17 cellular contexts compared by ENCODE assay signal in genomic region chr17:57326348-57326747, GRCh38.
"Had no signal": no experiment of that assay in that cellular context is flagged by ENCODE, and none has a peak within 500 bp of the region (broad histone marks: within the 10 kb centered on the region; RNA-seq: fewer than 3 reads in every experiment).

No MANE protein-coding gene starts in this region.

- H3K9me3 Mint-ChIP-seq: activated CD4-positive, alpha-beta memory T cell treated with anti-CD3 and anti-CD28 coated beads, Interleukin-2, amount 10 ng/mL, durations not matched to agents 7 days and 5 days; activated naive CD4-positive, alpha-beta T cell treated with anti-CD3 and anti-CD28 coated beads, Interleukin-2, amount 10 ng/mL, durations not matched to agents 7 days and 5 days; naive thymus-derived CD8-positive, alpha-beta T cell; T-helper 2 cell treated with Interferon-gamma antibody and Interleukin-4, amounts not matched to agents 5 μg/mL and 100 μg/mL, for 36 hours had no signal

- H3K4me3 Mint-ChIP-seq: activated CD4-positive, alpha-beta memory T cell treated with anti-CD3 and anti-CD28 coated beads, Interleukin-2, amount 10 ng/mL, durations not matched to agents 7 days and 5 days; activated CD4-positive, alpha-beta T cell treated with anti-CD3 and anti-CD28 coated beads for 36 hours; activated CD8-positive, alpha-beta memory T cell treated with anti-CD3 and anti-CD28 coated beads, Interleukin-2, amount 10 ng/mL, durations not matched to agents 7 days and 5 days; activated naive CD4-positive, alpha-beta T cell treated with anti-CD3 and anti-CD28 coated beads, Interleukin-2, amount 10 ng/mL, durations not matched to agents 7 days and 5 days; naive thymus-derived CD8-positive, alpha-beta T cell; T-helper 2 cell treated with Interferon-gamma antibody and Interleukin-4, amounts not matched to agents 5 μg/mL and 100 μg/mL, for 36 hours had no signal

- DNase-seq: activated CD4-positive, alpha-beta memory T cell treated with anti-CD3 and anti-CD28 coated beads, Interleukin-2, amount 10 ng/mL, durations not matched to agents 7 days and 5 days; activated CD8-positive, alpha-beta memory T cell treated with anti-CD3 and anti-CD28 coated beads, Interleukin-2, amount 10 ng/mL, durations not matched to agents 7 days and 5 days; activated effector memory CD4-positive, alpha-beta T cell treated with Interleukin-2 at 50 U/mL for 16 hours; activated naive CD4-positive, alpha-beta T cell treated with anti-CD3 and anti-CD28 coated beads, Interleukin-2, amount 10 ng/mL, durations not matched to agents 7 days and 5 days; activated T-cell treated with anti-CD3 and anti-CD28 coated beads, Interleukin-2, amount 50 U/mL, for 1 hour; dermis blood vessel endothelial cell; effector memory CD4-positive, alpha-beta T cell; mesenchymal stem cell; naive thymus-derived CD8-positive, alpha-beta T cell; pancreas; stimulated activated CD4-positive, alpha-beta T cell treated with anti-CD3 and anti-CD28 coated beads, Interleukin-12 subunit alpha, Interleukin-12 subunit beta, amount 100 ng/mL, for 4 hours; stimulated activated CD8-positive, alpha-beta memory T cell treated with anti-CD3 and anti-CD28 coated beads, Interleukin-4, amount 100 ng/mL, for 48 hours; stimulated activated naive CD8-positive, alpha-beta T cell treated with anti-CD3 and anti-CD28 coated beads, Interleukin-15, Interleukin-2, amounts not matched to agents 100 U/mL and 50 U/mL, for 24 hours; substantia nigra; tibial artery had no signal

- ATAC-seq: activated CD8-positive, alpha-beta memory T cell treated with anti-CD3 and anti-CD28 coated beads, Interleukin-2, amount 10 ng/mL, durations not matched to agents 7 days and 5 days; naive thymus-derived CD8-positive, alpha-beta T cell had no signal

- H3K27me3 Mint-ChIP-seq: activated CD4-positive, alpha-beta memory T cell treated with anti-CD3 and anti-CD28 coated beads, Interleukin-2, amount 10 ng/mL, durations not matched to agents 7 days and 5 days; activated CD4-positive, alpha-beta T cell treated with anti-CD3 and anti-CD28 coated beads for 36 hours; activated CD8-positive, alpha-beta memory T cell treated with anti-CD3 and anti-CD28 coated beads, Interleukin-2, amount 10 ng/mL, durations not matched to agents 7 days and 5 days; activated naive CD4-positive, alpha-beta T cell treated with anti-CD3 and anti-CD28 coated beads, Interleukin-2, amount 10 ng/mL, durations not matched to agents 7 days and 5 days; naive thymus-derived CD8-positive, alpha-beta T cell had no signal

- H3K27ac Mint-ChIP-seq: activated CD4-positive, alpha-beta memory T cell treated with anti-CD3 and anti-CD28 coated beads, Interleukin-2, amount 10 ng/mL, durations not matched to agents 7 days and 5 days; activated CD4-positive, alpha-beta T cell treated with anti-CD3 and anti-CD28 coated beads for 36 hours; activated CD8-positive, alpha-beta memory T cell treated with anti-CD3 and anti-CD28 coated beads, Interleukin-2, amount 10 ng/mL, durations not matched to agents 7 days and 5 days; activated naive CD4-positive, alpha-beta T cell treated with anti-CD3 and anti-CD28 coated beads, Interleukin-2, amount 10 ng/mL, durations not matched to agents 7 days and 5 days; T-helper 2 cell treated with Interferon-gamma antibody and Interleukin-4, amounts not matched to agents 5 μg/mL and 100 μg/mL, for 36 hours had no signal
